ENCODE assay signal across 21 cellular contexts in genomic region chr11:87114093-87114492, GRCh38.
"Had no signal": no experiment of that assay in that cellular context is flagged by ENCODE, and none has a peak within 500 bp of the region (broad histone marks: within the 10 kb centered on the region; RNA-seq: fewer than 3 reads in every experiment).

No MANE protein-coding gene starts in this region.

- H3K4me3 ChIP-seq: gastrocnemius medialis, heart right ventricle, left ventricle myocardium inferior, right atrium auricular region, skin epidermis, stomach, tibial artery, uterus had no signal

- H3K4me1 Mint-ChIP-seq: activated CD8-positive, alpha-beta memory T cell treated with anti-CD3 and anti-CD28 coated beads, Interleukin-2, amount 10 ng/mL, durations not matched to agents 7 days and 5 days had no signal

- H3K4me1 ChIP-seq: stomach had no signal

- ATAC-seq: activated CD8-positive, alpha-beta memory T cell treated with anti-CD3 and anti-CD28 coated beads, Interleukin-2, amount 10 ng/mL, durations not matched to agents 7 days and 5 days; effector memory CD8-positive, alpha-beta T cell; esophagus mucosa; gastrocnemius medialis; heart right ventricle had no signal

- H3K36me3 ChIP-seq: gastrocnemius medialis, heart right ventricle, left ventricle myocardium inferior, right atrium auricular region, stomach, tibial artery, uterus had no signal

- H3K27ac ChIP-seq: gastrocnemius medialis, heart right ventricle, left ventricle myocardium inferior, right atrium auricular region, skin epidermis, stomach, tibial artery, uterus had no signal

- H3K27me3 Mint-ChIP-seq: activated CD8-positive, alpha-beta memory T cell treated with anti-CD3 and anti-CD28 coated beads, Interleukin-2, amount 10 ng/mL, durations not matched to agents 7 days and 5 days; activated naive CD8-positive, alpha-beta T cell; effector memory CD8-positive, alpha-beta T cell had no signal

- DNase-seq: activated CD4-positive, alpha-beta T cell treated with anti-CD3 and anti-CD28 coated beads for 1 hour; activated CD4-positive, alpha-beta T cell treated with anti-CD3 and anti-CD28 coated beads, Interleukin-2, amount 50 U/mL, for 48 hours; activated CD8-positive, alpha-beta memory T cell treated with anti-CD3 and anti-CD28 coated beads, Interleukin-2, amount 10 ng/mL, durations not matched to agents 7 days and 5 days; activated gamma-delta T cell; activated T-cell treated with anti-CD3 and anti-CD28 coated beads, Interleukin-2, amount 50 U/mL, for 48 hours; aorta; caudate nucleus; cortex of kidney; effector memory CD8-positive, alpha-beta T cell; gastrocnemius medialis; heart right ventricle; left ventricle myocardium inferior; stomach; T-helper 9 cell; tibial artery; uterus had no signal

- H3K9me3 ChIP-seq: gastrocnemius medialis, heart right ventricle, left ventricle myocardium inferior, right atrium auricular region, stomach, tibial artery, uterus had no signal

- H3K27me3 ChIP-seq: gastrocnemius medialis, heart right ventricle, right atrium auricular region, stomach, tibial artery, uterus had no signal

- H3K27ac Mint-ChIP-seq: activated CD8-positive, alpha-beta memory T cell treated with anti-CD3 and anti-CD28 coated beads, Interleukin-2, amount 10 ng/mL, durations not matched to agents 7 days and 5 days; activated naive CD8-positive, alpha-beta T cell; effector memory CD8-positive, alpha-beta T cell had no signal

- FAIRE-seq: keratinocyte had no signal

- H3K4me3 Mint-ChIP-seq: activated CD8-positive, alpha-beta memory T cell treated with anti-CD3 and anti-CD28 coated beads, Interleukin-2, amount 10 ng/mL, durations not matched to agents 7 days and 5 days; activated naive CD8-positive, alpha-beta T cell; effector memory CD8-positive, alpha-beta T cell had no signal

- H3K9me3 Mint-ChIP-seq: effector memory CD8-positive, alpha-beta T cell had no signal
